1 cellular context compared by ENCODE assay signal in genomic region chr1:47921935-47922415, GRCh38.
A peak's percentile ranks its signal among the peaks of the same experiment; 100 is the strongest.
TF ChIP-seq lines count a peak whose summit lies in the region.

No MANE protein-coding gene starts in this region.

TF ChIP-seq in K562, 482 proteins besides CTCF, POLR2A, EP300 and RAD21 (continued from another document and continues in another):
- TF ChIP-seq TFAP4 (CRISPR knock-in tag; IDR thresholded peaks at IDR 0.05; ENCODE audit: borderline replicate concordance) (peak; percentile 37; the same call in 1 of the 2 replicates), ZNF639 (CRISPR knock-in tag; conservative IDR thresholded peaks at IDR 0.05 in 1 of 2, IDR thresholded peaks at IDR 0.05 in 1 of 2) (peak in 1 of 2 experiments; percentile 81; a peak in 1 of 4 replicates), ATF4 (CRISPR knock-in tag; IDR thresholded peaks at IDR 0.05) (0 out of 2 replicates have a peak, but pooled peaks have one; percentile 21), GATA2 (CRISPR knock-in tag; IDR thresholded peaks at IDR 0.05) (peak; percentile 66; the same call in 1 of the 2 replicates), SNAPC5 (CRISPR knock-in tag; IDR thresholded peaks at IDR 0.05) (no peak), ZBTB26 (CRISPR knock-in tag; IDR thresholded peaks at IDR 0.05) (no peak), MYNN (IDR thresholded peaks at IDR 0.05) (peak; percentile 53; the same call in 1 of the 2 replicates), MYNN (CRISPR knock-in tag; IDR thresholded peaks at IDR 0.05) (no peak), PKNOX1 (IDR thresholded peaks at IDR 0.05) (peak; percentile 66), GMEB1 (CRISPR knock-in tag; IDR thresholded peaks at IDR 0.05) (peak; percentile 19; the same call in 1 of the 2 replicates), ZNF143 (CRISPR knock-in tag; IDR thresholded peaks at IDR 0.05) (no peak), ADNP (tag; IDR thresholded peaks at IDR 0.05) (peak; percentile 73), ZBTB11 (CRISPR knock-in tag; IDR thresholded peaks at IDR 0.05) (peak in 1 of 3 experiments; percentile 53; a peak in 1 of 6 replicates), ZMIZ1 (IDR thresholded peaks at IDR 0.05; ENCODE audit: low read depth in 2 of 2, low read length in 2 of 2) (peak in 1 of 2 experiments; percentile 60; a peak in 1 of 4 replicates), C11orf30 (IDR thresholded peaks at IDR 0.05; ENCODE audit: low read depth) (no peak), HMGXB4 (CRISPR knock-in tag; IDR thresholded peaks at IDR 0.05) (no peak), ZNF76 (CRISPR knock-in tag; IDR thresholded peaks at IDR 0.05; ENCODE audit: borderline replicate concordance) (0 out of 2 replicates have a peak, but pooled peaks have one; percentile 53), CBX5 (IDR thresholded peaks at IDR 0.05; ENCODE audit: borderline replicate concordance, low read depth) (no peak), ARID1B (IDR thresholded peaks at IDR 0.05) (peak; percentile 87), E2F3 (CRISPR knock-in tag; IDR thresholded peaks at IDR 0.05) (0 out of 2 replicates have a peak, but pooled peaks have one; percentile 34), ZNF263 (CRISPR knock-in tag; IDR thresholded peaks at IDR 0.05; ENCODE audit: borderline replicate concordance) (no peak), FOXO4 (CRISPR knock-in tag; IDR thresholded peaks at IDR 0.05) (no peak), HEY1 (CRISPR knock-in tag; IDR thresholded peaks at IDR 0.05; ENCODE audit: borderline replicate concordance) (peak; percentile 56; the same call in 1 of the 2 replicates), CEBPZ (IDR thresholded peaks at IDR 0.05; ENCODE audit: borderline replicate concordance, low read depth, low read length) (no peak), BCOR (IDR thresholded peaks at IDR 0.05) (peak; percentile 52; the same call in 1 of the 2 replicates), ZNF197 (CRISPR knock-in tag; IDR thresholded peaks at IDR 0.05; ENCODE audit: low read depth) (peak; percentile 74; the same call in 1 of the 2 replicates)
